20 cellular contexts compared by ENCODE assay signal in genomic region chr12:48968467-48968866, GRCh38. TPM values are rescaled to one million over a fixed set of nuclear protein-coding genes. Genes with fewer than 3 reads are reported as not detected.
DNase-seq lines count a peak whose midpoint lies in the region; ATAC-seq and TF ChIP-seq lines count a peak whose summit lies in the region.
"Had no signal": no experiment of that assay in that cellular context is flagged by ENCODE, and none has a peak within 500 bp of the region (broad histone marks: within the 10 kb centered on the region; RNA-seq: fewer than 3 reads in every experiment).

No MANE protein-coding gene starts in this region.

- H3K9me3 Mint-ChIP-seq in immature natural killer cell = no peaks in the 10 kb centered on the region
- H3K9me3 Mint-ChIP-seq in endodermal cell = no peaks in the 10 kb centered on the region
- H3K9me3 Mint-ChIP-seq: CD8-positive, alpha-beta T cell; HFFc6; IgD-negative memory B cell had no signal

- H3K4me1 Mint-ChIP-seq in immature natural killer cell = peaks cover 33 to 34% of the 10 kb centered on the region in 2 donors
- peaks cover 20% of the 10 kb centered on the region for H3K4me1 Mint-ChIP-seq in endodermal cell

- peak overlapping the region; percentile 52 for H3K4me2 ChIP-seq in KMS-11

- H2AFZ ChIP-seq in KMS-11 (ENCODE audit: low read depth) = no peak overlapping the region

- DNase-seq in 8988T (peak; percentile 29), GM20000 (ENCODE audit: low spot score) (peak; percentile 81), immature natural killer cell (no peak), endodermal cell (no peak)
- DNase-seq: CD8-positive, alpha-beta T cell; DND-41; GOT3; HFFc6; NCI-H1105; NCI-H1694; NCI-H510A treated with DMSO at 0.1 percent for 48 hours; Peyer's patch had no signal

- H3K27me3 Mint-ChIP-seq in immature natural killer cell (ENCODE audit: low read depth in 3 of 3) (peaks cover 15 to 24% (median 20%) of the 10 kb centered on the region in 3 donors), endodermal cell (ENCODE audit: insufficient read depth) (peaks cover 64% of the 10 kb centered on the region)

- peak overlapping the region; percentile 16; the same call in 1 of the 2 replicates for H3K27ac ChIP-seq in KMS-11
- H3K27ac ChIP-seq in endodermal cell (ENCODE audit: low read depth, low read length) = no peak overlapping the region
- H3K27ac ChIP-seq: BLaER1, Peyer's patch had no signal

- no peaks in the 10 kb centered on the region for H3K9me3 ChIP-seq in endodermal cell (ENCODE audit: control insufficient read depth, low read length)
- H3K9me3 ChIP-seq: Peyer's patch had no signal

- H3K27me3 ChIP-seq in KMS-11 (ENCODE audit: insufficient read depth, low read depth) = no peaks in the 10 kb centered on the region
- H3K27me3 ChIP-seq in endodermal cell (ENCODE audit: control insufficient read depth, insufficient read depth, low read length, poor library complexity, severe bottlenecking) = peaks cover 60% of the 10 kb centered on the region

- TF ChIP-seq CTCF in GM20000 (IDR thresholded peaks at IDR 0.05; ENCODE audit: extremely low read depth, missing control alignments) = no peak
- no peak for TF ChIP-seq CTCF in KMS-11 (conservative IDR thresholded peaks at IDR 0.05; ENCODE audit: low read depth, low read length)
- no peak for TF ChIP-seq CTCF in endodermal cell (conservative IDR thresholded peaks at IDR 0.05)

- H3K36me3 ChIP-seq in KMS-11 (ENCODE audit: insufficient read depth) (no peaks in the 10 kb centered on the region), endodermal cell (ENCODE audit: control insufficient read depth, insufficient read depth, low read length) (no peaks in the 10 kb centered on the region)
- H3K36me3 ChIP-seq: BLaER1, Peyer's patch had no signal

- H3K4me3 ChIP-seq in KMS-11 (IDR thresholded peaks at IDR 0.05; ENCODE audit: insufficient read depth, low read depth, low read length) = no peak overlapping the region
- H3K4me3 ChIP-seq in endodermal cell (ENCODE audit: low read length) = no peak overlapping the region
- H3K4me3 ChIP-seq: BLaER1, Peyer's patch had no signal

- no peak overlapping the region for H3K9ac ChIP-seq in KMS-11
- H3K9ac ChIP-seq in endodermal cell (ENCODE audit: extremely low read depth, low read length, poor library complexity, severe bottlenecking) = no peak overlapping the region
- H3K9ac ChIP-seq: BLaER1 had no signal

- H4K20me1 ChIP-seq in KMS-11 (ENCODE audit: insufficient read depth) = no peaks in the 10 kb centered on the region

- H3K79me2 ChIP-seq in KMS-11 (ENCODE audit: insufficient read depth, low read depth) = no peaks in the 10 kb centered on the region

- ATAC-seq in GM21786 (IDR thresholded peaks at IDR 0.05; ENCODE audit: unreplicated experiment) (no peak), GM19023 (IDR thresholded peaks at IDR 0.05; ENCODE audit: unreplicated experiment) (no peak), GM18517 (IDR thresholded peaks at IDR 0.05; ENCODE audit: unreplicated experiment) (no peak)
- ATAC-seq: CD8-positive, alpha-beta T cell; Right ventricle myocardium inferior had no signal

- H3K4me3 Mint-ChIP-seq in immature natural killer cell = peak overlapping the region in 3 of 5 donors; percentile 23 to 52 (median 30)
- H3K4me3 Mint-ChIP-seq in endodermal cell = no peak overlapping the region
- H3K4me3 Mint-ChIP-seq: CD8-positive, alpha-beta T cell; HFFc6 had no signal

- H3K4me1 ChIP-seq in KMS-11 (ENCODE audit: low read depth, poor library complexity, severe bottlenecking) (peaks cover 40% of the 10 kb centered on the region), endodermal cell (ENCODE audit: control insufficient read depth, insufficient read depth, low read length) (no peaks in the 10 kb centered on the region)

- 55 to 66% methylated on average over 1 to 3 of the region's 3 CpGs for WGBS in endodermal cell (ENCODE audit: insufficient coverage in 1 of 2, insufficient read length in 1 of 2), 2 experiments

- no peak overlapping the region for H3K27ac Mint-ChIP-seq in immature natural killer cell
- no peak overlapping the region for H3K27ac Mint-ChIP-seq in endodermal cell
- H3K27ac Mint-ChIP-seq: CD8-positive, alpha-beta T cell; HFFc6 had no signal

- H3K36me3 Mint-ChIP-seq in immature natural killer cell = no peaks in the 10 kb centered on the region
- H3K36me3 Mint-ChIP-seq in endodermal cell (ENCODE audit: low read depth) = no peaks in the 10 kb centered on the region
- H3K36me3 Mint-ChIP-seq: CD8-positive, alpha-beta T cell; IgD-negative memory B cell had no signal

RNA-seq across cellular contexts. Expression of gene WNT10B, which starts 3.1 kb away (rescaled TPM):
- polyA plus RNA-seq in immature natural killer cell = under 1 TPM in 2 of 3 donors, not detected in 1; 0.45 to 0.68 TPM
- under 1 TPM; 0.20 to 0.29 TPM for total RNA-seq in endodermal cell
- polyA plus RNA-seq in endodermal cell (2013, experiment 1 of 2) = 10.8 TPM
- polyA plus RNA-seq in endodermal cell (2013, experiment 2 of 2) = 7.3 TPM
- polyA plus RNA-seq: IgD-negative memory B cell had no signal

RNA-seq across cellular contexts. Expression of gene WNT1, which starts 9.7 kb away (rescaled TPM):
- polyA plus RNA-seq in immature natural killer cell = 1 to 10 TPM in 1 of 3 donors, under 1 TPM in 1, not detected in 1; 0.86 to 1.2 TPM
- total RNA-seq in endodermal cell = not detected
- 31.2 TPM for polyA plus RNA-seq in endodermal cell (2013, experiment 1 of 2)
- polyA plus RNA-seq in endodermal cell (2013, experiment 2 of 2) = 22.4 TPM
- total RNA-seq: HFFc6, LHCN-M2, Peyer's patch, Right ventricle myocardium inferior had no signal

RNA-seq across cellular contexts. Expression of gene ARF3, which starts 11.2 kb away (rescaled TPM):
- 10 to 100 TPM; 31.2 to 40.7 (median 37.2) TPM for polyA plus RNA-seq in immature natural killer cell
- 100 to 1,000 TPM; 237 to 288 TPM for total RNA-seq in endodermal cell
- 112 TPM for polyA plus RNA-seq in endodermal cell (2013, experiment 1 of 2)
- polyA plus RNA-seq in endodermal cell (2013, experiment 2 of 2) = 102 TPM

RNA-seq across cellular contexts. Expression of gene DDN, which starts 30.7 kb away (rescaled TPM):
- polyA plus RNA-seq in immature natural killer cell = not detected
- under 1 TPM; 0.31 to 0.33 TPM for total RNA-seq in endodermal cell
- 1.2 TPM for polyA plus RNA-seq in endodermal cell (2013, experiment 1 of 2)
- polyA plus RNA-seq in endodermal cell (2013, experiment 2 of 2) = 0.79 TPM
- polyA plus RNA-seq: IgD-negative memory B cell had no signal

RNA-seq across cellular contexts. Expression of gene FKBP11, which starts 43.2 kb away (rescaled TPM):
- polyA plus RNA-seq in immature natural killer cell = 100 to 1,000 TPM; 195 to 241 (median 226) TPM
- 10 to 100 TPM; 30.1 to 30.7 TPM for total RNA-seq in endodermal cell
- polyA plus RNA-seq in endodermal cell (2013, experiment 1 of 2) = 17.4 TPM
- polyA plus RNA-seq in endodermal cell (2013, experiment 2 of 2) = 17.0 TPM

Comparison
In these comparisons a context has a peak if more than half of its experiments do, and no peak if none do; other contexts are left out.
1. DNase-seq: peak in 8988T (single experiment) and GM20000 (single experiment); none in immature natural killer cell (0 of 3) and endodermal cell (single experiment).